28 cellular contexts compared by ENCODE assay signal in genomic region chr7:92848854-92849745, GRCh38. TPM values are rescaled to one million over a fixed set of nuclear protein-coding genes. Genes with fewer than 3 reads are reported as not detected.
DNase-seq lines count a peak whose midpoint lies in the region; ATAC-seq, FAIRE-seq and TF ChIP-seq lines count a peak whose summit lies in the region.
"Had no signal": no experiment of that assay in that cellular context is flagged by ENCODE, and none has a peak within 500 bp of the region (broad histone marks: within the 10 kb centered on the region; RNA-seq: fewer than 3 reads in every experiment).

No MANE protein-coding gene starts in this region.

- in situ Hi-C loops in HepG2 (cut with HindIII; ENCODE audit: extremely low pct_ligation_motif_present, low pct_unique_long_range_greater_than_20kb) = no loop called here

- peaks cover under 1 to 2% of the 10 kb centered on the region in 2 donors for H3K9me3 Mint-ChIP-seq in stimulated activated naive CD8-positive, alpha-beta T cell treated with anti-CD3 and anti-CD28 coated beads, Interleukin-15, amount 100 ng/mL, for 72 hours
- H3K9me3 Mint-ChIP-seq: activated naive CD8-positive, alpha-beta T cell treated with anti-CD3 and anti-CD28 coated beads, Interleukin-2, amount 50 U/mL, for 24 hours; naive B cell; T-cell had no signal

- TF ChIP-seq EP300 in HepG2 (IDR thresholded peaks at IDR 0.05; ENCODE audit: low read depth in 2 of 2, low read length in 2 of 2) (no peak), HepG2 (CRISPR knock-in tag; IDR thresholded peaks at IDR 0.05; ENCODE audit: borderline replicate concordance) (no peak), H1 (IDR thresholded peaks at IDR 0.05; ENCODE audit: borderline replicate concordance in 1 of 2, low read depth in 2 of 2, low read length in 2 of 2) (no peak)

- BruUV-seq in HepG2 (replicated peaks; lab: Mats Ljungman, UMichigan) = no TSS peak

- no peak overlapping the region for H3K9ac ChIP-seq in HepG2 (ENCODE audit: insufficient read depth, low read depth, low read length)
- H3K9ac ChIP-seq in H1 (replicated peaks in 1 of 4; ENCODE audit: extremely low read depth in 1 of 4, low read depth in 3 of 4, low read length in 3 of 4) = no peak overlapping the region

- intact Hi-C loops in HepG2 (cut with micrococcal nuclease; ENCODE audit: unreplicated experiment) = no loop called here
- intact Hi-C loops in right lobe of liver (cut with DNase I) = no loop called here

- peaks cover 16% of the 10 kb centered on the region for H3K27me3 Mint-ChIP-seq in stimulated activated naive CD8-positive, alpha-beta T cell treated with anti-CD3 and anti-CD28 coated beads, Interleukin-15, amount 100 ng/mL, for 72 hours

- H4K8ac ChIP-seq in H1 (ENCODE audit: extremely low read depth, insufficient read depth, low read length) = no peak overlapping the region

- H3K4me1 Mint-ChIP-seq in stimulated activated naive CD8-positive, alpha-beta T cell treated with anti-CD3 and anti-CD28 coated beads, Interleukin-15, amount 100 ng/mL, for 72 hours = peaks cover 6% of the 10 kb centered on the region
- H3K4me1 Mint-ChIP-seq: B cell, naive B cell had no signal

- no peak overlapping the region for H2BK12ac ChIP-seq in H1 (ENCODE audit: low read depth, low read length)

- DNase-seq in HepG2 (ENCODE audit: low spot score) (no peak), right lobe of liver (no peak), OCI-M1 (lab: John Stamatoyannopoulos, UW) (peak; percentile 96), H1 (ENCODE audit: low read depth in 1 of 2, low spot score in 2 of 2) (no peak), RKO (ENCODE audit: low spot score) (no peak)
- no peak for DNase-seq in stimulated activated naive CD8-positive, alpha-beta T cell treated with anti-CD3 and anti-CD28 coated beads, Interleukin-15, amount 100 ng/mL, for 72 hours
- DNase-seq: activated CD4-positive, alpha-beta T cell treated with anti-CD3 and anti-CD28 coated beads for 1 hour; activated CD8-positive, alpha-beta T cell treated with anti-CD3 and anti-CD28 coated beads, Interleukin-2, amount 10 ng/mL, durations not matched to agents 7 days and 5 days; activated gamma-delta T cell treated with Interleukin-2 at 50 U/mL for 16 hours; activated naive CD8-positive, alpha-beta T cell treated with anti-CD3 and anti-CD28 coated beads, Interleukin-2, amount 50 U/mL, for 24 hours; DMS53; effector CD8-positive, alpha-beta T cell; GDM1; left ventricle myocardium inferior; naive B cell; NCI-H1694 treated with DMSO at 0.1 percent for 48 hours; NCI-H2171 treated with DMSO at 0.1 percent for 48 hours; NCI-H524 treated with DMSO at 0.1 percent for 48 hours; nucleus accumbens; Peyer's patch; SJCRH30; T-cell had no signal

- no peak overlapping the region for H2AFZ ChIP-seq in HepG2 (ENCODE audit: low read length)
- H2AFZ ChIP-seq in H1 (ENCODE audit: low read length) = no peak overlapping the region

- H3K9me3 ChIP-seq in HepG2 (ENCODE audit: low read length) (no peaks in the 10 kb centered on the region), right lobe of liver (no peaks in the 10 kb centered on the region), H1 (ENCODE audit: insufficient read depth in 2 of 2, low read depth in 1 of 2, low read length in 1 of 2) (no peaks in the 10 kb centered on the region)
- H3K9me3 ChIP-seq: left ventricle myocardium inferior, Peyer's patch, SJCRH30 had no signal

- H3K4me2 ChIP-seq in HepG2 (ENCODE audit: low read depth, low read length) = no peak overlapping the region
- H3K4me2 ChIP-seq in H1 (ENCODE audit: insufficient read depth in 1 of 2, low read depth in 2 of 2, low read length in 2 of 2) = no peak overlapping the region

- no peak for TF ChIP-seq RAD21 in HepG2 (CRISPR knock-in tag; IDR thresholded peaks at IDR 0.05)
- no peak for TF ChIP-seq RAD21 in H1 (IDR thresholded peaks at IDR 0.05 in 1 of 2, conservative IDR thresholded peaks at IDR 0.05 in 1 of 2; ENCODE audit: low read depth in 2 of 2, low read length in 2 of 2)

- no peak overlapping the region for H4K5ac ChIP-seq in H1 (ENCODE audit: insufficient read length, low read depth, low read length)

- H2BK15ac ChIP-seq in H1 (ENCODE audit: low read length) = no peak overlapping the region

- no peak overlapping the region for H3K23ac ChIP-seq in H1 (ENCODE audit: insufficient read length)

- no peak for TF ChIP-seq CTCF in HepG2 (CRISPR knock-in tag; IDR thresholded peaks at IDR 0.05)
- TF ChIP-seq CTCF in right lobe of liver (IDR thresholded peaks at IDR 0.05) = no peak
- no peak for TF ChIP-seq CTCF in H1 (IDR thresholded peaks at IDR 0.05; ENCODE audit: control extremely low read depth in 1 of 3, insufficient read depth in 1 of 3, low read depth in 1 of 3, low read length in 3 of 3)

- H3K4ac ChIP-seq in H1 (replicated peaks; ENCODE audit: insufficient read length, low read depth, low read length) = no peak overlapping the region

- H3K4me1 ChIP-seq in HepG2 (ENCODE audit: insufficient read depth, low read length) (peaks cover 32% of the 10 kb centered on the region), right lobe of liver (no peaks in the 10 kb centered on the region), H1 (replicated peaks in 1 of 4; ENCODE audit: control insufficient read depth in 3 of 4, insufficient read depth in 4 of 4, low read length in 3 of 4) (no peaks in the 10 kb centered on the region)
- H3K4me1 ChIP-seq: left ventricle myocardium inferior, SJCRH30 had no signal

- no peaks in the 10 kb centered on the region for H3K23me2 ChIP-seq in H1 (ENCODE audit: low read depth, low read length)

- H3K27ac ChIP-seq in HepG2 (ENCODE audit: extremely low read length, insufficient read depth, low read length) = no peak overlapping the region
- no peak overlapping the region for H3K27ac ChIP-seq in right lobe of liver
- no peak overlapping the region for H3K27ac ChIP-seq in H1 (ENCODE audit: low read depth, low read length)
- H3K27ac ChIP-seq: epithelial cell of prostate, left ventricle myocardium inferior, Peyer's patch, SJCRH30 had no signal

- H3K4me3 ChIP-seq in HepG2 (replicated peaks in 1 of 3; ENCODE audit: insufficient read depth in 1 of 3, low read depth in 2 of 3, low read length in 3 of 3) (no peak overlapping the region), right lobe of liver (no peak overlapping the region), H1 (ENCODE audit: extremely low read depth in 1 of 4, insufficient read depth in 2 of 4, low read depth in 3 of 4, low read length in 4 of 4) (no peak overlapping the region)
- H3K4me3 ChIP-seq: left ventricle myocardium inferior, Peyer's patch, SJCRH30 had no signal

- H3K14ac ChIP-seq in H1 (ENCODE audit: insufficient read length) = no peak overlapping the region

- 92% methylated on average over 7 of the region's 7 CpGs for WGBS in HepG2 (ENCODE audit: low lambda C conversion rate)
- 62% methylated on average over 7 of the region's 7 CpGs for WGBS in right lobe of liver (ENCODE audit: insufficient coverage, low coverage, low lambda C conversion rate, missing lambda C conversion rate)
- 93 to 100% methylated on average over 1 to 7 of the region's 7 CpGs for WGBS in H1 (ENCODE audit: extremely low coverage in 1 of 2, insufficient coverage in 1 of 2, insufficient read length in 1 of 2, insufficient replicate concordance in 2 of 2, low coverage in 1 of 2, low lambda C conversion rate in 2 of 2, missing lambda C conversion rate in 1 of 2), 2 experiments

- FAIRE-seq in HepG2 (lab: Jason Lieb, UNC) (no peak), H1 (lab: Jason Lieb, UNC) (no peak)
- FAIRE-seq: GM18507 had no signal

- H3K18ac ChIP-seq in H1 (ENCODE audit: extremely low read depth, low read length) = no peak overlapping the region

- no peak overlapping the region for H2BK5ac ChIP-seq in H1 (ENCODE audit: low read depth, low read length)

- no peaks in the 10 kb centered on the region for H3K79me1 ChIP-seq in H1 (ENCODE audit: low read depth, low read length)

- no peak overlapping the region for H3K27ac Mint-ChIP-seq in stimulated activated naive CD8-positive, alpha-beta T cell treated with anti-CD3 and anti-CD28 coated beads, Interleukin-15, amount 100 ng/mL, for 72 hours
- H3K27ac Mint-ChIP-seq: activated CD8-positive, alpha-beta T cell treated with anti-CD3 and anti-CD28 coated beads, Interleukin-2, amount 10 ng/mL, durations not matched to agents 7 days and 5 days; activated naive CD8-positive, alpha-beta T cell treated with anti-CD3 and anti-CD28 coated beads, Interleukin-2, amount 50 U/mL, for 24 hours; B cell; naive B cell; T-cell had no signal

- H3K27me3 ChIP-seq in HepG2 (ENCODE audit: control insufficient read depth in 1 of 2, insufficient read depth in 2 of 2, low read length in 2 of 2) = no peaks in the 10 kb centered on the region
- H3K27me3 ChIP-seq in right lobe of liver = no peaks in the 10 kb centered on the region
- H3K27me3 ChIP-seq in H1 (replicated peaks in 1 of 4; ENCODE audit: control insufficient read depth in 3 of 4, extremely low read depth in 1 of 4, insufficient read depth in 3 of 4, low read length in 3 of 4) = no peaks in the 10 kb centered on the region
- H3K27me3 ChIP-seq: Peyer's patch, SJCRH30 had no signal

- H3K79me2 ChIP-seq in HepG2 (ENCODE audit: insufficient read depth, low read length) = no peaks in the 10 kb centered on the region
- H3K79me2 ChIP-seq in H1 (ENCODE audit: control insufficient read depth in 1 of 2, insufficient read depth in 2 of 2, low read length in 2 of 2) = no peaks in the 10 kb centered on the region

- POLR2A ChIA-PET in HepG2 (lab: Yijun Ruan, JAX) (no interaction called here), H1 (lab: Charles Lee; ENCODE audit: partially characterized antibody) (no interaction called here)

- peak overlapping the region; percentile 2 to 3 for H3K4me3 Mint-ChIP-seq in stimulated activated naive CD8-positive, alpha-beta T cell treated with anti-CD3 and anti-CD28 coated beads, Interleukin-15, amount 100 ng/mL, for 72 hours
- H3K4me3 Mint-ChIP-seq: activated CD8-positive, alpha-beta T cell treated with anti-CD3 and anti-CD28 coated beads, Interleukin-2, amount 10 ng/mL, durations not matched to agents 7 days and 5 days; activated naive CD8-positive, alpha-beta T cell treated with anti-CD3 and anti-CD28 coated beads, Interleukin-2, amount 50 U/mL, for 24 hours; B cell; naive B cell had no signal

- H3K36me3 ChIP-seq in HepG2 (replicated peaks in 1 of 2; ENCODE audit: control insufficient read depth in 1 of 2, insufficient read depth in 2 of 2, low read length in 2 of 2) = no peaks in the 10 kb centered on the region
- H3K36me3 ChIP-seq in right lobe of liver = no peaks in the 10 kb centered on the region
- no peaks in the 10 kb centered on the region for H3K36me3 ChIP-seq in H1 (ENCODE audit: control insufficient read depth in 2 of 4, insufficient read depth in 4 of 4, low read length in 3 of 4)
- H3K36me3 ChIP-seq: left ventricle myocardium inferior, Peyer's patch, SJCRH30 had no signal

- TF ChIP-seq POLR2A in HepG2 (IDR thresholded peaks at IDR 0.05; ENCODE audit: insufficient read depth in 1 of 2, low read depth in 2 of 2, low read length in 2 of 2) (no peak), right lobe of liver (IDR thresholded peaks at IDR 0.05) (no peak), H1 (IDR thresholded peaks at IDR 0.05; ENCODE audit: control extremely low read depth in 1 of 2, low read depth in 2 of 2, low read length in 2 of 2) (no peak)

- no peak overlapping the region for H3K56ac ChIP-seq in H1 (replicated peaks; ENCODE audit: insufficient read length, low read depth, low read length)

- H4K91ac ChIP-seq in H1 (replicated peaks; ENCODE audit: insufficient read length, low read length) = no peak overlapping the region

- H2BK120ac ChIP-seq in H1 (replicated peaks; ENCODE audit: low read depth, low read length) = no peak overlapping the region

- H4K20me1 ChIP-seq in HepG2 (ENCODE audit: insufficient read depth, low read length) = no peaks in the 10 kb centered on the region
- no peaks in the 10 kb centered on the region for H4K20me1 ChIP-seq in H1 (replicated peaks in 1 of 2; ENCODE audit: control insufficient read depth in 1 of 2, insufficient read depth in 2 of 2, low read length in 2 of 2)

- no peak overlapping the region for H2AK5ac ChIP-seq in H1 (ENCODE audit: low read depth, low read length)

- H2BK20ac ChIP-seq in H1 (ENCODE audit: low read length) = no peak overlapping the region

- CTCF ChIA-PET in HepG2 (lab: Yijun Ruan, JAX; ENCODE audit: low intra/inter-chr PET ratio, low total read pairs) (no interaction called here), H1 (lab: Charles Lee; ENCODE audit: partially characterized antibody) (interaction anchor here (1.1 to 1.6 kb wide), 2 partner anchors 15 to 16 kb away, joined by 3 to 5 read pairs; no protein-coding TSS in a partner anchor)

- ATAC-seq in HepG2 (no peak), right lobe of liver (no peak), GM21515 (IDR thresholded peaks at IDR 0.05; ENCODE audit: unreplicated experiment) (no peak), HG02588 (IDR thresholded peaks at IDR 0.05; ENCODE audit: unreplicated experiment) (no peak)
- no peak for ATAC-seq in stimulated activated naive CD8-positive, alpha-beta T cell treated with anti-CD3 and anti-CD28 coated beads, Interleukin-15, amount 100 ng/mL, for 72 hours
- ATAC-seq: activated CD8-positive, alpha-beta T cell treated with anti-CD3 and anti-CD28 coated beads, Interleukin-2, amount 10 ng/mL, durations not matched to agents 7 days and 5 days; activated naive CD8-positive, alpha-beta T cell treated with anti-CD3 and anti-CD28 coated beads, Interleukin-2, amount 50 U/mL, for 24 hours; HCT116; T-cell had no signal

RNA-seq across cellular contexts. Expression of gene CDK6, which starts 12.7 kb away (rescaled TPM):
- total RNA-seq in HepG2 (2016; rRNA removed; fragmentation: Illumina TruSeq; extraction: Trizol) = 90.8 and 134 TPM in 2 replicates
- total RNA-seq in HepG2 (2016; cell fraction: cytosol; rRNA removed; fragmentation: Illumina TruSeq; extraction: Trizol; ENCODE audit: low read depth) = 5.1 and 5.5 TPM in 2 replicates
- total RNA-seq in HepG2 (2016; cell fraction: insoluble cytoplasmic fraction; rRNA removed; fragmentation: Illumina TruSeq; extraction: Trizol) = 84.9 and 123 TPM in 2 replicates
- 29.2 and 30.5 TPM in 2 replicates for total RNA-seq in HepG2 (2016; cell fraction: membrane; rRNA removed; fragmentation: Illumina TruSeq; extraction: Trizol)
- total RNA-seq in HepG2 (2016; cell fraction: nucleus; rRNA removed; fragmentation: Illumina TruSeq; extraction: Trizol) = 119 and 130 TPM in 2 replicates
- polyA plus RNA-seq in HepG2 (2011; rRNA removed) = 25.6 and 34.6 TPM in 2 replicates
- polyA plus RNA-seq in HepG2 (2011; cell fraction: cytosol; rRNA removed) = 18.5 and 23.7 TPM in 2 replicates
- polyA plus RNA-seq in HepG2 (2011; cell fraction: nucleus; rRNA removed) = 43.9 and 53.9 TPM in 2 replicates
- 20.9 and 27.3 TPM in 2 replicates for polyA plus RNA-seq in HepG2 (2012)
- 1.4 and 1.7 TPM in 2 replicates for polyA plus RNA-seq in HepG2 (2016; cell fraction: cytosol; fragmentation: Illumina TruSeq; extraction: Trizol; ENCODE audit: low read depth)
- polyA plus RNA-seq in HepG2 (2016; cell fraction: insoluble cytoplasmic fraction; fragmentation: Illumina TruSeq; extraction: Trizol; ENCODE audit: low read depth) = 58.7 and 59.6 TPM in 2 replicates
- 5.4 and 5.9 TPM in 2 replicates for polyA plus RNA-seq in HepG2 (2016; cell fraction: membrane; fragmentation: Illumina TruSeq; extraction: Trizol; ENCODE audit: low read depth)
- 40.3 and 43.1 TPM in 2 replicates for polyA plus RNA-seq in HepG2 (2016; cell fraction: nucleus; fragmentation: Illumina TruSeq; extraction: Trizol; ENCODE audit: insufficient read depth, low read depth)
- 69.1 and 135 TPM in 2 replicates for polyA minus RNA-seq in HepG2 (2011; rRNA and poly(A)+ RNA removed; ENCODE audit: low replicate concordance)
- 85.6 and 90.1 TPM in 2 replicates for polyA minus RNA-seq in HepG2 (2011; cell fraction: cytosol; rRNA and poly(A)+ RNA removed)
- polyA minus RNA-seq in HepG2 (2011; cell fraction: nucleus; rRNA and poly(A)+ RNA removed) = 219 and 264 TPM in 2 replicates
- 10 to 100 TPM in 5 of 6 experiments, 1 to 10 TPM in 1; 6.9 to 23.7 (median 17.0) TPM for total RNA-seq in right lobe of liver
- 18.9 and 20.8 TPM in 2 replicates for total RNA-seq in H1 (2021; fragmentation: NEBNext Ultra II Directional; extraction: Animal tissue kit (Norgen Biotek cat#: 25700))
- 5.9 and 9.0 TPM in 2 replicates for polyA plus RNA-seq in H1 (2011; rRNA removed)
- polyA plus RNA-seq in H1 (2011; cell fraction: cytosol; rRNA removed) = 8.0 TPM
- 18.6 TPM for polyA plus RNA-seq in H1 (2011; cell fraction: nucleus; rRNA removed)
- polyA plus RNA-seq in H1 (2012, experiment 1 of 2) = 4.9 to 8.4 TPM (median 6.0 TPM) in 4 replicates
- 0.60 TPM for polyA plus RNA-seq in H1 (2012, experiment 2 of 2)
- 5.0 TPM for polyA plus RNA-seq in H1 (2013, experiment 1 of 2)
- 5.0 TPM for polyA plus RNA-seq in H1 (2013, experiment 2 of 2)
- polyA minus RNA-seq in H1 (2011; rRNA and poly(A)+ RNA removed) = 29.2 and 45.3 TPM in 2 replicates
- polyA minus RNA-seq in H1 (2011; cell fraction: cytosol; rRNA and poly(A)+ RNA removed) = 36.8 TPM
- polyA minus RNA-seq in H1 (2011; cell fraction: nucleus; rRNA and poly(A)+ RNA removed) = 39.0 TPM

Comparison
In these comparisons a context has a peak if more than half of its experiments do, and no peak if none do; other contexts are left out.
1. Of the 41 proteins assayed by ChIP-seq in both HepG2 and H1: peak only in HepG2: none; only in H1: none; in both: MAFK; in neither: 40.